ENCODE assay signal across 8 cellular contexts in the genomic region with DNA sequence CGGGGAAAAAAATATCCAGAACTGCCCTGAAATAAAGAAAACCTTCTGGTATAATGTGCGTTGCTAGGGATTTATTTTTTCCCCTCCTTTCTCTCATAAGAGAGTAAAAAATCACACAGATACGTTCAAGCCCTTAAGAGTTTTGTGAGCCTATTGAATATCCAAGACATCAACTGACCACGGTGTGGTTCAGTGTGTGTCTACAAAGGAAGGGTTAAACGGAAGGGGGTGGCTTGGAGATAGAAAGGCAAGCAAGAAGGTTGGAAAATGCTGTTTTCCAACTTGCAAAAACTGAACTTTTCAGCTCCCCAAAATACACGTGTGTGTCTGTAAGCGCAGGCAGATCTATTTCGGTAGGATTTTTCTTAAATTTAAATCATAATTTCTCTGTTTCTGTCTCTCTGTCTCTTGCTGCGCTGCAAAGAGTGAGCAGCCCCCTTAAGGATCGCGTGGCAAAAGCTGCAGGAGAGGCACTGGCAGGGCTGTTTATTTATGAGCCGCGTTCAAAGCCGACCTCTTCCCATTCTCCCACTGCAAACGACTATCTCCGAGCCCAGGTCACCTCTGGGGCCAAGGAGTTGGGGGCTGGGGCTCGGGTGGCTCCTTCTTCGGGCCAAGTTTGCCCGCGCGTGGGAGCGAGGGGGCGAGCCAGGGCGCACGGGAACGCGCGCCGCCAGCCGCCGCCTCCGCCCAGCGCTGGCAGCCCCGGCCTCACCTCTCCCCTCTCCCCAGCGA. TPM values are rescaled to one million over a fixed set of nuclear protein-coding genes. Genes with fewer than 3 reads are reported as not detected.
DNase-seq lines count a peak whose midpoint lies in the region; ATAC-seq and TF ChIP-seq lines count a peak whose summit lies in the region.

No MANE protein-coding gene starts in this region.

- WGBS in urinary bladder: 4% methylated on average over 35 of the region's 35 CpGs

- no peak overlapping the region for H3K27ac Mint-ChIP-seq in WTC11

- peaks cover 0 to 14% of the 10 kb centered on the region in 2 donors for H3K4me1 ChIP-seq in left lung
- no peaks in the 10 kb centered on the region for H3K4me1 ChIP-seq in urinary bladder (ENCODE audit: insufficient read depth)

- CTCF ChIA-PET in WTC11 (lab: Charles Lee): no interaction called here

- no peaks in the 10 kb centered on the region for H3K9me3 Mint-ChIP-seq in WTC11

- H3K27ac ChIP-seq in left lung: peak overlapping the region; percentile 50 to 57
- H3K27ac ChIP-seq in urinary bladder (ENCODE audit: low read depth): no peak overlapping the region

- H3K36me3 ChIP-seq in left lung (no peaks in the 10 kb centered on the region), urinary bladder (ENCODE audit: insufficient read depth) (no peaks in the 10 kb centered on the region)

- no peaks in the 10 kb centered on the region for H3K36me3 Mint-ChIP-seq in WTC11

- ATAC-seq in GM21786 (IDR thresholded peaks at IDR 0.05; ENCODE audit: unreplicated experiment): peak; percentile 14
- ATAC-seq in WTC11: peak; percentile 9
- no peak for ATAC-seq in left lung
- no peak for ATAC-seq in GM21367 (IDR thresholded peaks at IDR 0.05; ENCODE audit: unreplicated experiment)
- no peak for ATAC-seq in HG02642 (IDR thresholded peaks at IDR 0.05; ENCODE audit: poor library complexity, unreplicated experiment)

- peaks cover 63% of the 10 kb centered on the region for H3K27me3 Mint-ChIP-seq in WTC11 (ENCODE audit: low read depth)

- peaks cover 18 to 64% of the 10 kb centered on the region in 2 donors for H3K27me3 ChIP-seq in left lung

- TF ChIP-seq CTCF in AG09309 (IDR thresholded peaks at IDR 0.05; ENCODE audit: control insufficient read depth, insufficient read depth, low read depth, low read length, missing control alignments) (no peak), WTC11 (IDR thresholded peaks at IDR 0.05) (no peak), left lung (IDR thresholded peaks at IDR 0.05) (no peak)

- intact Hi-C loops in left lung (cut with DNase I): no loop called here

- H3K4me3 Mint-ChIP-seq in WTC11: peak overlapping the region; percentile 84

- no peak for DNase-seq in AG09309 (ENCODE audit: low read depth)
- DNase-seq in WTC11 (ENCODE audit: low spot score): no peak
- DNase-seq in left lung: no peak
- no peak for DNase-seq in DMS 273 treated with DMSO at 0.1 percent for 48 hours (lab: John Stamatoyannopoulos, UW)

- H3K4me1 Mint-ChIP-seq in WTC11: peaks cover 46% of the 10 kb centered on the region

- POLR2A ChIA-PET in WTC11 (lab: Charles Lee): interaction anchor here (1.0 to 1.7 kb wide), 2 partner anchors 12 to 32 kb away, joined by 3 read pairs; no protein-coding TSS in a partner anchor

- H3K4me3 ChIP-seq in AG09309 (ENCODE audit: control insufficient read depth, low read depth, low read length) (peak overlapping the region; percentile 87), left lung (peak overlapping the region; percentile 47 to 51), urinary bladder (ENCODE audit: low read depth, low read length) (peak overlapping the region; percentile 74)

- H3K9me3 ChIP-seq in left lung: no peaks in the 10 kb centered on the region

TF ChIP-seq in WTC11, 78 proteins besides CTCF, POLR2A, EP300 and RAD21:
- TF ChIP-seq NR3C1 (CRISPR knock-in tag; conservative IDR thresholded peaks at IDR 0.05; ENCODE audit: low read depth) (no peak), JUN (CRISPR knock-in tag; IDR thresholded peaks at IDR 0.05) (no peak), SP1 (CRISPR knock-in tag; conservative IDR thresholded peaks at IDR 0.05) (peak; percentile 62; the same call in 1 of the 2 replicates), ETV6 (CRISPR knock-in tag; IDR thresholded peaks at IDR 0.05) (0 out of 2 replicates have a peak, but pooled peaks have one; percentile 11), CBFB (CRISPR knock-in tag; IDR thresholded peaks at IDR 0.05; ENCODE audit: low read depth) (no peak), ATF1 (CRISPR knock-in tag; IDR thresholded peaks at IDR 0.05) (no peak)
- TF ChIP-seq, protein P1, sequence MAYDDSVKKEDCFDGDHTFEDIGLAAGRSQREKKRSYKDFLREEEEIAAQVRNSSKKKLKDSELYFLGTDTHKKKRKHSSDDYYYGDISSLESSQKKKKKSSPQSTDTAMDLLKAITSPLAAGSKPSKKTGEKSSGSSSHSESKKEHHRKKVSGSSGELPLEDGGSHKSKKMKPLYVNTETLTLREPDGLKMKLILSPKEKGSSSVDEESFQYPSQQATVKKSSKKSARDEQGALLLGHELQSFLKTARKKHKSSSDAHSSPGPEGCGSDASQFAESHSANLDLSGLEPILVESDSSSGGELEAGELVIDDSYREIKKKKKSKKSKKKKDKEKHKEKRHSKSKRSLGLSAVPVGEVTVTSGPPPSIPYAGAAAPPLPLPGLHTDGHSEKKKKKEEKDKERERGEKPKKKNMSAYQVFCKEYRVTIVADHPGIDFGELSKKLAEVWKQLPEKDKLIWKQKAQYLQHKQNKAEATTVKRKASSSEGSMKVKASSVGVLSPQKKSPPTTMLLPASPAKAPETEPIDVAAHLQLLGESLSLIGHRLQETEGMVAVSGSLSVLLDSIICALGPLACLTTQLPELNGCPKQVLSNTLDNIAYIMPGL (CRISPR knock-in tag; IDR thresholded peaks at IDR 0.05): 0 out of 2 replicates have a peak, but pooled peaks have one; percentile 9
- TF ChIP-seq, protein P2, sequence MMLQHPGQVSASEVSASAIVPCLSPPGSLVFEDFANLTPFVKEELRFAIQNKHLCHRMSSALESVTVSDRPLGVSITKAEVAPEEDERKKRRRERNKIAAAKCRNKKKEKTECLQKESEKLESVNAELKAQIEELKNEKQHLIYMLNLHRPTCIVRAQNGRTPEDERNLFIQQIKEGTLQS (CRISPR knock-in tag; conservative IDR thresholded peaks at IDR 0.05): no peak
- TF ChIP-seq, protein P3, sequence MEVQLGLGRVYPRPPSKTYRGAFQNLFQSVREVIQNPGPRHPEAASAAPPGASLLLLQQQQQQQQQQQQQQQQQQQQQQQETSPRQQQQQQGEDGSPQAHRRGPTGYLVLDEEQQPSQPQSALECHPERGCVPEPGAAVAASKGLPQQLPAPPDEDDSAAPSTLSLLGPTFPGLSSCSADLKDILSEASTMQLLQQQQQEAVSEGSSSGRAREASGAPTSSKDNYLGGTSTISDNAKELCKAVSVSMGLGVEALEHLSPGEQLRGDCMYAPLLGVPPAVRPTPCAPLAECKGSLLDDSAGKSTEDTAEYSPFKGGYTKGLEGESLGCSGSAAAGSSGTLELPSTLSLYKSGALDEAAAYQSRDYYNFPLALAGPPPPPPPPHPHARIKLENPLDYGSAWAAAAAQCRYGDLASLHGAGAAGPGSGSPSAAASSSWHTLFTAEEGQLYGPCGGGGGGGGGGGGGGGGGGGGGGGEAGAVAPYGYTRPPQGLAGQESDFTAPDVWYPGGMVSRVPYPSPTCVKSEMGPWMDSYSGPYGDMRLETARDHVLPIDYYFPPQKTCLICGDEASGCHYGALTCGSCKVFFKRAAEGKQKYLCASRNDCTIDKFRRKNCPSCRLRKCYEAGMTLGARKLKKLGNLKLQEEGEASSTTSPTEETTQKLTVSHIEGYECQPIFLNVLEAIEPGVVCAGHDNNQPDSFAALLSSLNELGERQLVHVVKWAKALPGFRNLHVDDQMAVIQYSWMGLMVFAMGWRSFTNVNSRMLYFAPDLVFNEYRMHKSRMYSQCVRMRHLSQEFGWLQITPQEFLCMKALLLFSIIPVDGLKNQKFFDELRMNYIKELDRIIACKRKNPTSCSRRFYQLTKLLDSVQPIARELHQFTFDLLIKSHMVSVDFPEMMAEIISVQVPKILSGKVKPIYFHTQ (CRISPR knock-in tag; IDR thresholded peaks at IDR 0.05): no peak
- TF ChIP-seq, protein P4, sequence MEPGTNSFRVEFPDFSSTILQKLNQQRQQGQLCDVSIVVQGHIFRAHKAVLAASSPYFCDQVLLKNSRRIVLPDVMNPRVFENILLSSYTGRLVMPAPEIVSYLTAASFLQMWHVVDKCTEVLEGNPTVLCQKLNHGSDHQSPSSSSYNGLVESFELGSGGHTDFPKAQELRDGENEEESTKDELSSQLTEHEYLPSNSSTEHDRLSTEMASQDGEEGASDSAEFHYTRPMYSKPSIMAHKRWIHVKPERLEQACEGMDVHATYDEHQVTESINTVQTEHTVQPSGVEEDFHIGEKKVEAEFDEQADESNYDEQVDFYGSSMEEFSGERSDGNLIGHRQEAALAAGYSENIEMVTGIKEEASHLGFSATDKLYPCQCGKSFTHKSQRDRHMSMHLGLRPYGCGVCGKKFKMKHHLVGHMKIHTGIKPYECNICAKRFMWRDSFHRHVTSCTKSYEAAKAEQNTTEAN (CRISPR knock-in tag; IDR thresholded peaks at IDR 0.05): no peak
- TF ChIP-seq, protein P5, sequence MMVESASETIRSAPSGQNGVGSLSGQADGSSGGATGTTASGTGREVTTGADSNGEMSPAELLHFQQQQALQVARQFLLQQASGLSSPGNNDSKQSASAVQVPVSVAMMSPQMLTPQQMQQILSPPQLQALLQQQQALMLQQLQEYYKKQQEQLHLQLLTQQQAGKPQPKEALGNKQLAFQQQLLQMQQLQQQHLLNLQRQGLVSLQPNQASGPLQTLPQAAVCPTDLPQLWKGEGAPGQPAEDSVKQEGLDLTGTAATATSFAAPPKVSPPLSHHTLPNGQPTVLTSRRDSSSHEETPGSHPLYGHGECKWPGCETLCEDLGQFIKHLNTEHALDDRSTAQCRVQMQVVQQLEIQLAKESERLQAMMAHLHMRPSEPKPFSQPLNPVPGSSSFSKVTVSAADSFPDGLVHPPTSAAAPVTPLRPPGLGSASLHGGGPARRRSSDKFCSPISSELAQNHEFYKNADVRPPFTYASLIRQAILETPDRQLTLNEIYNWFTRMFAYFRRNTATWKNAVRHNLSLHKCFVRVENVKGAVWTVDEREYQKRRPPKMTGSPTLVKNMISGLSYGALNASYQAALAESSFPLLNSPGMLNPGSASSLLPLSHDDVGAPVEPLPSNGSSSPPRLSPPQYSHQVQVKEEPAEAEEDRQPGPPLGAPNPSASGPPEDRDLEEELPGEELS (CRISPR knock-in tag; IDR thresholded peaks at IDR 0.05): no peak
TF ChIP-seq in WTC11: peak in this region for 3.

RNA-seq across cellular contexts. Expression of a gene that starts 0.5 kb away (rescaled TPM):
- total RNA-seq in WTC11 (2021): 6.8 to 15.3 TPM (median 13.5 TPM) in 3 replicates
- total RNA-seq in left lung: 10 to 100 TPM; 56.9 to 66.2 TPM
- total RNA-seq in urinary bladder: 125 TPM
- polyA plus RNA-seq in urinary bladder: 30.5 TPM

Comparison
In these comparisons a context has a peak if more than half of its experiments do, and no peak if none do; other contexts are left out.
1. ATAC-seq: peak in GM21786 (single experiment) and WTC11 (single experiment); none in left lung (single experiment), GM21367 (single experiment) and HG02642 (single experiment).
2. Peak in every context shown above with its lines, with median percentiles within 50 percentile points of each other: H3K4me3 ChIP-seq.